1 cellular context compared by ENCODE assay signal in the genomic region with DNA sequence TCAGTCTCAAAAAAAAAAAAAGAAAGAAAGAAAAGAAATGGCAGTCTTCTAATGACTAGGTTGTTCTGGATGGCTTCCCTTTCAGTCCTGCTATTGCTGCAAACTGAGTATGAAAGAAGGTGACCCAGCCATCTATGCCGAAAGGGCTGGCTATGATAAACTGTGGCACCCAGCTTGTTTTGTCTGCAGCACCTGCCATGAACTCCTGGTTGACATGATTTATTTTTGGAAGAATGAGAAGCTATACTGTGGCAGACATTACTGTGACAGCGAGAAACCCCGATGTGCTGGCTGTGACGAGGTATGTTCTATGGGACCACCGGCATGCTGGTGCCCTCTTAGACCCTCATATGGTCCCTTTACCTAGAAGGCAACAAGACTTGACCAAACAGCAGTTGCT.
TF ChIP-seq lines count a peak whose summit lies in the region.

No MANE protein-coding gene starts in this region.

TF ChIP-seq in GM23338, 12 proteins besides CTCF, POLR2A, EP300 and RAD21 (continued from another document):
- TF ChIP-seq ZNF462 (CRISPR knock-in tag; IDR thresholded peaks at IDR 0.05) (no peak), POLR2AphosphoS5 (IDR thresholded peaks at IDR 0.05; ENCODE audit: low read depth) (no peak), NANOG (IDR thresholded peaks at IDR 0.05; ENCODE audit: borderline replicate concordance) (no peak), ZNF331 (CRISPR knock-in tag; IDR thresholded peaks at IDR 0.05; ENCODE audit: low read depth) (no peak), EZH2 (IDR thresholded peaks at IDR 0.05; ENCODE audit: low read depth, unreplicated experiment) (no peak), CREB1 (CRISPR knock-in tag; IDR thresholded peaks at IDR 0.05; ENCODE audit: low read depth) (no peak), JUNB (IDR thresholded peaks at IDR 0.05; ENCODE audit: unreplicated experiment) (no peak), EZH2phosphoT487 (IDR thresholded peaks at IDR 0.05; ENCODE audit: unreplicated experiment) (no peak)
- TF ChIP-seq, protein P1, sequence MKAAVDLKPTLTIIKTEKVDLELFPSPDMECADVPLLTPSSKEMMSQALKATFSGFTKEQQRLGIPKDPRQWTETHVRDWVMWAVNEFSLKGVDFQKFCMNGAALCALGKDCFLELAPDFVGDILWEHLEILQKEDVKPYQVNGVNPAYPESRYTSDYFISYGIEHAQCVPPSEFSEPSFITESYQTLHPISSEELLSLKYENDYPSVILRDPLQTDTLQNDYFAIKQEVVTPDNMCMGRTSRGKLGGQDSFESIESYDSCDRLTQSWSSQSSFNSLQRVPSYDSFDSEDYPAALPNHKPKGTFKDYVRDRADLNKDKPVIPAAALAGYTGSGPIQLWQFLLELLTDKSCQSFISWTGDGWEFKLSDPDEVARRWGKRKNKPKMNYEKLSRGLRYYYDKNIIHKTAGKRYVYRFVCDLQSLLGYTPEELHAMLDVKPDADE (IDR thresholded peaks at IDR 0.05): no peak
